18 cellular contexts compared by ENCODE assay signal in the genomic region with DNA sequence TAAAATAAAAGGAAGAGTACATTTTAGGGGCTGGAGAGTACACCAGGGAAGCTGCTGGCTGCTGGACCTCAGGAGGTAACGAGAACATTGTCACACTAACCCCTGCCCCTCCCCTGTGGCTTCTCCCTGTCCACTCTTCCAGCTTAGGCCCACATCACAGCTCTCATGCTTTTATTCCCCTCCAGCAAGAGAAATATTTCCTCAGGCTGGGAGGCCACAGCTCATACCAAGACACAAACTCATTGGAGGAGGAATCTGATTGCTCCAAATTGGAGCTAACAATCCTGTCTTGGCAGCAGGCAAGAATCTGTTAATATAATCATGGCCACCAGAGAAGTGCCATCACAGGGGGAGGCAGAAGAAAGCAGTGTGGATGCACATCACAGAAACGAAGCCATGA.
"Had no signal": no experiment of that assay in that cellular context is flagged by ENCODE, and none has a peak within 500 bp of the region (broad histone marks: within the 10 kb centered on the region; RNA-seq: fewer than 3 reads in every experiment).

No MANE protein-coding gene starts in this region.

- H3K4me1 ChIP-seq: gastroesophageal sphincter, left ventricle myocardium inferior, testis had no signal

- H3K36me3 Mint-ChIP-seq: activated CD8-positive, alpha-beta memory T cell treated with anti-CD3 and anti-CD28 coated beads, Interleukin-2, amount 10 ng/mL, durations not matched to agents 7 days and 5 days; activated naive CD4-positive, alpha-beta T cell treated with anti-CD3 and anti-CD28 coated beads, Interleukin-2, amount 50 U/mL, for 24 hours; natural killer cell treated with Interleukin-12 subunit alpha and Interleukin-12 subunit beta and Interleukin-15 and Interleukin-18, amount 100 ng/mL, for 72 hours had no signal

- H3K9me3 ChIP-seq: left ventricle myocardium inferior, psoas muscle, testis had no signal

- H3K27me3 Mint-ChIP-seq: activated naive CD4-positive, alpha-beta T cell treated with anti-CD3 and anti-CD28 coated beads, Interleukin-2, amount 50 U/mL, for 24 hours; activated T-cell treated with anti-CD3 and anti-CD28 coated beads, Interleukin-2, amount 50 U/mL, for 24 hours; memory B cell; natural killer cell treated with Interleukin-12 subunit alpha and Interleukin-12 subunit beta and Interleukin-15 and Interleukin-18, amount 100 ng/mL, for 72 hours; stimulated activated naive CD8-positive, alpha-beta T cell treated with anti-CD3 and anti-CD28 coated beads, Interleukin-15, amount 100 ng/mL, for 72 hours had no signal

- H3K27ac ChIP-seq: cardiac muscle cell, coronary artery, gastroesophageal sphincter, left ventricle myocardium inferior, psoas muscle, testis had no signal

- H3K27ac Mint-ChIP-seq: activated CD8-positive, alpha-beta memory T cell treated with anti-CD3 and anti-CD28 coated beads, Interleukin-2, amount 10 ng/mL, durations not matched to agents 7 days and 5 days; activated T-cell treated with anti-CD3 and anti-CD28 coated beads, Interleukin-2, amount 50 U/mL, for 24 hours; memory B cell; stimulated activated naive CD8-positive, alpha-beta T cell treated with anti-CD3 and anti-CD28 coated beads, Interleukin-15, amount 100 ng/mL, for 72 hours had no signal

- H3K4me1 Mint-ChIP-seq: activated CD8-positive, alpha-beta memory T cell treated with anti-CD3 and anti-CD28 coated beads, Interleukin-2, amount 10 ng/mL, durations not matched to agents 7 days and 5 days; memory B cell had no signal

- H3K36me3 ChIP-seq: cardiac muscle cell, gastroesophageal sphincter, left ventricle myocardium inferior had no signal

- H3K27me3 ChIP-seq: cardiac muscle cell, testis had no signal

- H3K9me3 Mint-ChIP-seq: activated naive CD4-positive, alpha-beta T cell treated with anti-CD3 and anti-CD28 coated beads, Interleukin-2, amount 50 U/mL, for 24 hours; activated T-cell treated with anti-CD3 and anti-CD28 coated beads, Interleukin-2, amount 50 U/mL, for 24 hours; natural killer cell treated with Interleukin-12 subunit alpha and Interleukin-12 subunit beta and Interleukin-15 and Interleukin-18, amount 100 ng/mL, for 72 hours; stimulated activated naive CD8-positive, alpha-beta T cell treated with anti-CD3 and anti-CD28 coated beads, Interleukin-15, amount 100 ng/mL, for 72 hours had no signal

- DNase-seq: activated CD4-positive, alpha-beta T cell treated with anti-CD3 and anti-CD28 coated beads, Interleukin-2, amount 50 U/mL, for 4 hours; activated CD8-positive, alpha-beta memory T cell treated with anti-CD3 and anti-CD28 coated beads, Interleukin-2, amount 10 ng/mL, durations not matched to agents 7 days and 5 days; activated effector memory CD4-positive, alpha-beta T cell treated with Interleukin-2 at 50 U/mL for 16 hours; activated T-cell treated with anti-CD3 and anti-CD28 coated beads, Interleukin-2, amount 50 U/mL, for 24 hours; amygdala; effector CD8-positive, alpha-beta T cell; psoas muscle; stimulated activated CD4-positive, alpha-beta T cell treated with anti-CD3 and anti-CD28 coated beads, Interleukin-4, amount 100 ng/mL, for 4 hours; stimulated activated naive CD8-positive, alpha-beta T cell treated with anti-CD3 and anti-CD28 coated beads, Interleukin-15, amount 100 ng/mL, for 72 hours; testis had no signal

- H3K4me3 ChIP-seq: cardiac muscle cell, coronary artery, gastroesophageal sphincter, left ventricle myocardium inferior, psoas muscle, testis had no signal

- H3K4me3 Mint-ChIP-seq: activated CD8-positive, alpha-beta memory T cell treated with anti-CD3 and anti-CD28 coated beads, Interleukin-2, amount 10 ng/mL, durations not matched to agents 7 days and 5 days; activated naive CD4-positive, alpha-beta T cell treated with anti-CD3 and anti-CD28 coated beads, Interleukin-2, amount 50 U/mL, for 24 hours; activated T-cell treated with anti-CD3 and anti-CD28 coated beads, Interleukin-2, amount 50 U/mL, for 24 hours; memory B cell; natural killer cell treated with Interleukin-12 subunit alpha and Interleukin-12 subunit beta and Interleukin-15 and Interleukin-18, amount 100 ng/mL, for 72 hours; stimulated activated naive CD8-positive, alpha-beta T cell treated with anti-CD3 and anti-CD28 coated beads, Interleukin-15, amount 100 ng/mL, for 72 hours had no signal

- ATAC-seq: activated CD4-positive, CD25-positive, alpha-beta regulatory T cell treated with anti-CD3 and anti-CD28 coated beads, Interleukin-2, amount 50 U/mL, for 24 hours; activated CD8-positive, alpha-beta memory T cell treated with anti-CD3 and anti-CD28 coated beads, Interleukin-2, amount 10 ng/mL, durations not matched to agents 7 days and 5 days; psoas muscle; stimulated activated naive CD8-positive, alpha-beta T cell treated with anti-CD3 and anti-CD28 coated beads, Interleukin-15, amount 100 ng/mL, for 72 hours had no signal
